12 cellular contexts compared by ENCODE assay signal in the genomic region with DNA sequence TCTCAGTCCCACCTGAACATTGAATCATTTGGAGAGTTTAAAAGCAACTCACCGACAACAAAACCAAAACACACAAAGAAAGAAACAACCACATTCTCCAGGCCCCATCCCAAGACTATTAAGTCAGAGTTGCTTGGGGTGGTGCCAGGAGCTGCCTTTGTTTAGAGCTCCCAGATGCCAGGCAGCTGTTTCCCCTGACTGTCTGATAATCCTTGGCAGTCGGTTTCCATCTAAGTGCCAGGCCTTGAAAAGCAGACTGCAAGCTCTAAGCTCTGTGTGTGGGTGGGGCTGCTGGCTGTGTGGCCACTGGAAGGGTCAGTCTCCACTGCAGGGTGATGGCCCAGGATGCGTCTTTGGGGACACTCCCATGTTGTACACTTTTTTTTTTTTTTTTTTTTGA.
DNase-seq lines count a peak whose midpoint lies in the region; ATAC-seq and TF ChIP-seq lines count a peak whose summit lies in the region.
"Had no signal": no experiment of that assay in that cellular context is flagged by ENCODE, and none has a peak within 500 bp of the region (broad histone marks: within the 10 kb centered on the region; RNA-seq: fewer than 3 reads in every experiment).

No MANE protein-coding gene starts in this region.

- no peak for TF ChIP-seq EP300 in ovary (IDR thresholded peaks at IDR 0.05)

- DNase-seq in Ammon's horn (ENCODE audit: low spot score) (peak; percentile 61), NCI-H2196 treated with DMSO at 0.1 percent for 48 hours (lab: John Stamatoyannopoulos, UW; ENCODE audit: unreplicated experiment) (peak; percentile 54), fibroblast of pulmonary artery (ENCODE audit: low read depth) (peak; percentile 92), ovary (peak; percentile 30 to 82 (median 74)), NCI-H1048 (lab: John Stamatoyannopoulos, UW) (no peak), NCI-H1417 (lab: John Stamatoyannopoulos, UW) (no peak), DMS114 treated with DMSO at 0.1 percent for 48 hours (lab: John Stamatoyannopoulos, UW; ENCODE audit: unreplicated experiment) (no peak)
- DNase-seq: CD4-positive, alpha-beta memory T cell; H9; NCI-H2227 treated with DMSO at 0.1 percent for 48 hours; stimulated activated naive CD8-positive, alpha-beta T cell treated with anti-CD3 and anti-CD28 coated beads, Interleukin-15, Interleukin-2, amounts not matched to agents 100 U/mL and 50 U/mL, for 24 hours had no signal

- no peak for ATAC-seq in GM21515 (IDR thresholded peaks at IDR 0.05; ENCODE audit: unreplicated experiment)
- ATAC-seq: stimulated activated naive CD8-positive, alpha-beta T cell treated with anti-CD3 and anti-CD28 coated beads, Interleukin-15, Interleukin-2, amounts not matched to agents 100 U/mL and 50 U/mL, for 24 hours had no signal

- no peaks in the 10 kb centered on the region for H3K36me3 ChIP-seq in ovary

- H3K4me1 ChIP-seq in ovary (ENCODE audit: insufficient read depth) = peaks cover 8% of the 10 kb centered on the region

- TF ChIP-seq CTCF in fibroblast of pulmonary artery (IDR thresholded peaks at IDR 0.05; ENCODE audit: low read length, missing control alignments) = no peak
- no peak for TF ChIP-seq CTCF in ovary (IDR thresholded peaks at IDR 0.05)

- no peaks in the 10 kb centered on the region for H3K27me3 ChIP-seq in ovary

- no peaks in the 10 kb centered on the region for H3K9me3 ChIP-seq in ovary

- no peak for TF ChIP-seq POLR2A in ovary (IDR thresholded peaks at IDR 0.05)

- H3K4me3 ChIP-seq in fibroblast of pulmonary artery (replicated peaks; ENCODE audit: low read depth, low read length) (no peak overlapping the region), ovary (no peak overlapping the region)

- H3K27ac ChIP-seq in ovary = no peak overlapping the region

- intact Hi-C loops in ovary (cut with DNase I) = no loop called here

- WGBS in ovary, 3 donors = 1 to 4% (median 1%) methylated on average over 3 of the region's 3 CpGs

Comparison
In these comparisons a context has a peak if more than half of its experiments do, and no peak if none do; other contexts are left out.
1. DNase-seq: peak in Ammon's horn (single experiment), NCI-H2196 treated with DMSO at 0.1 percent for 48 hours (single experiment), fibroblast of pulmonary artery (single experiment) and ovary (5 of 5); none in NCI-H1048 (single experiment), NCI-H1417 (0 of 3) and DMS114 treated with DMSO at 0.1 percent for 48 hours (single experiment).